In genomic region chr5:135457424-135458071, GRCh38 we compare ENCODE assay signal across 1 cellular context.
TF ChIP-seq lines count a peak whose summit lies in the region.

No MANE protein-coding gene starts in this region.

TF ChIP-seq in HepG2, 621 proteins besides CTCF, POLR2A, EP300 and RAD21 (continued from another document):
- TF ChIP-seq ARID4A (CRISPR knock-in tag; IDR thresholded peaks at IDR 0.05; ENCODE audit: borderline replicate concordance) (no peak), MYNN (CRISPR knock-in tag; IDR thresholded peaks at IDR 0.05; ENCODE audit: low read depth) (no peak), RFX1 (IDR thresholded peaks at IDR 0.05) (no peak), HNF4A (CRISPR knock-in tag; IDR thresholded peaks at IDR 0.05) (no peak), ZNF766 (CRISPR knock-in tag; IDR thresholded peaks at IDR 0.05; ENCODE audit: borderline replicate concordance) (no peak), CBX5 (CRISPR knock-in tag; IDR thresholded peaks at IDR 0.05; ENCODE audit: borderline replicate concordance) (0 out of 2 replicates have a peak, but pooled peaks have one; percentile 38), ETV5 (CRISPR knock-in tag; IDR thresholded peaks at IDR 0.05; ENCODE audit: borderline replicate concordance) (no peak; the same call in 1 of the 2 replicates), RBFOX2 (IDR thresholded peaks at IDR 0.05; ENCODE audit: low read depth, low read length) (no peak), PRDM4 (CRISPR knock-in tag; IDR thresholded peaks at IDR 0.05; ENCODE audit: borderline replicate concordance) (no peak), RFX3 (CRISPR knock-in tag; IDR thresholded peaks at IDR 0.05) (no peak), HMGXB4 (CRISPR knock-in tag; IDR thresholded peaks at IDR 0.05; ENCODE audit: borderline replicate concordance in 1 of 2, low read depth in 1 of 2) (0 out of 4 replicates have a peak, but pooled peaks of 1 of the 2 experiments have one; percentile 26), TCF12 (IDR thresholded peaks at IDR 0.05) (no peak), TCF12 (CRISPR knock-in tag; IDR thresholded peaks at IDR 0.05) (no peak), XRCC5 (optimal IDR thresholded peaks at IDR 0.05; ENCODE audit: low read length) (peak; percentile 88), MEF2D (CRISPR knock-in tag; IDR thresholded peaks at IDR 0.05) (no peak), ZNF263 (CRISPR knock-in tag; IDR thresholded peaks at IDR 0.05) (peak; percentile 83), ATF7 (IDR thresholded peaks at IDR 0.05) (no peak), ATF7 (CRISPR knock-in tag; IDR thresholded peaks at IDR 0.05) (no peak), ZEB1 (IDR thresholded peaks at IDR 0.05; ENCODE audit: insufficient replicate concordance, low read depth) (no peak), KDM4B (CRISPR knock-in tag; IDR thresholded peaks at IDR 0.05) (no peak; the same call in 1 of the 2 replicates), SNRNP70 (IDR thresholded peaks at IDR 0.05; ENCODE audit: low read depth, low read length) (no peak), ZNF574 (CRISPR knock-in tag; IDR thresholded peaks at IDR 0.05) (0 out of 2 replicates have a peak, but pooled peaks have one; percentile 37), STAG1 (CRISPR knock-in tag; IDR thresholded peaks at IDR 0.05) (peak; percentile 59), ZNF614 (CRISPR knock-in tag; IDR thresholded peaks at IDR 0.05; ENCODE audit: borderline replicate concordance) (peak; percentile 42; the same call in 1 of the 2 replicates), FOXO1 (CRISPR knock-in tag; IDR thresholded peaks at IDR 0.05) (0 out of 2 replicates have a peak, but pooled peaks have one; percentile 7), KDM2A (CRISPR knock-in tag; IDR thresholded peaks at IDR 0.05; ENCODE audit: borderline replicate concordance, low read depth) (peak; percentile 66; the same call in 1 of the 2 replicates), PLRG1 (conservative IDR thresholded peaks at IDR 0.05) (no peak), MYC (CRISPR knock-in tag; IDR thresholded peaks at IDR 0.05; ENCODE audit: borderline replicate concordance) (peak; percentile 23; the same call in 1 of the 2 replicates), RXRA (CRISPR knock-in tag; IDR thresholded peaks at IDR 0.05) (no peak), ZNF644 (CRISPR knock-in tag; IDR thresholded peaks at IDR 0.05; ENCODE audit: low read depth) (0 out of 2 replicates have a peak, but pooled peaks have one; percentile 42), MIER2 (CRISPR knock-in tag; IDR thresholded peaks at IDR 0.05) (no peak), GZF1 (CRISPR knock-in tag; IDR thresholded peaks at IDR 0.05) (no peak), ZNF207 (IDR thresholded peaks at IDR 0.05; ENCODE audit: borderline replicate concordance) (no peak), ZMAT5 (CRISPR knock-in tag; IDR thresholded peaks at IDR 0.05; ENCODE audit: borderline replicate concordance, low read depth) (no peak), NR2F6 (IDR thresholded peaks at IDR 0.05) (no peak), NR2F6 (CRISPR knock-in tag; IDR thresholded peaks at IDR 0.05) (0 out of 2 replicates have a peak, but pooled peaks have one; percentile 10), ZNF256 (CRISPR knock-in tag; conservative IDR thresholded peaks at IDR 0.05) (no peak), ETV6 (CRISPR knock-in tag; conservative IDR thresholded peaks at IDR 0.05) (no peak), ZNF841 (CRISPR knock-in tag; IDR thresholded peaks at IDR 0.05; ENCODE audit: borderline replicate concordance) (no peak), ZNF441 (CRISPR knock-in tag; IDR thresholded peaks at IDR 0.05; ENCODE audit: borderline replicate concordance) (no peak), CBFB (CRISPR knock-in tag; IDR thresholded peaks at IDR 0.05) (no peak), ZNF20 (CRISPR knock-in tag; IDR thresholded peaks at IDR 0.05) (peak; percentile 100), STAT5B (CRISPR knock-in tag; IDR thresholded peaks at IDR 0.05) (no peak), ZNF704 (CRISPR knock-in tag; IDR thresholded peaks at IDR 0.05; ENCODE audit: borderline replicate concordance) (no peak), ZFP41 (CRISPR knock-in tag; IDR thresholded peaks at IDR 0.05; ENCODE audit: borderline replicate concordance) (no peak), PITX1 (CRISPR knock-in tag; IDR thresholded peaks at IDR 0.05) (0 out of 2 replicates have a peak, but pooled peaks have one; percentile 32), ZNF564 (CRISPR knock-in tag; IDR thresholded peaks at IDR 0.05) (no peak), NR2F2 (IDR thresholded peaks at IDR 0.05; ENCODE audit: borderline replicate concordance, low read depth) (no peak), SALL1 (CRISPR knock-in tag; IDR thresholded peaks at IDR 0.05) (0 out of 2 replicates have a peak, but pooled peaks have one; percentile 13)
